ENCODE assay signal across 30 cellular contexts in the genomic region with DNA sequence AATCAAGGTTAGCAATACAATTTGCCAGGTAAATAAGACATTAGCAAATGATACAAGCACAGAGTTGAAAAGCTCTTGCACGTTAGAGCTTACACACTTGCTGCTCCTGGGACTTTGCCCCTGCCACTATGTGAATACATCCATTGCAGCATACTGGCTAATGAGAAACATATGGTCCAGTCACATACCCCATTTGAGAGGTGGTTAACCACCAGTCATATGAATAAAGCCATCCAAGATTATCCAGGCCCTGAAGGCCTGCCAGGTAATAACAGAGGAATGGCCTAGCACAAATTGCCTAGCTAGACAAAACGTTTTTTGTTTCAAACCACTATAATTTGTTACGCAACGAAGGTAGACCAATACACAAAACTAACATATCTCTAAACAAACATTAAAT. TPM values are rescaled to one million over a fixed set of nuclear protein-coding genes. Genes with fewer than 3 reads are reported as not detected.
DNase-seq lines count a peak whose midpoint lies in the region; ATAC-seq and TF ChIP-seq lines count a peak whose summit lies in the region.
"Had no signal": no experiment of that assay in that cellular context is flagged by ENCODE, and none has a peak within 500 bp of the region (broad histone marks: within the 10 kb centered on the region; RNA-seq: fewer than 3 reads in every experiment).

No MANE protein-coding gene starts in this region.

- H3K9me2 ChIP-seq in SK-N-SH, result no peaks in the 10 kb centered on the region

- peak overlapping the region in 1 of 2 experiments; percentile 31; a peak in 1 of 4 replicates for H3K27ac ChIP-seq in SK-N-SH (ENCODE audit: low read depth in 2 of 2, low read length in 1 of 2)
- no peak overlapping the region for H3K27ac ChIP-seq in gastrocnemius medialis
- H3K27ac ChIP-seq: BLaER1 treated with 17β-estradiol and CSF1 and Interleukin-3, amounts not matched to agents 10 nM and 100 nM; dorsolateral prefrontal cortex; lower lobe of right lung; SJCRH30; tibial nerve had no signal

- no peak for TF ChIP-seq RAD21 in SK-N-SH (IDR thresholded peaks at IDR 0.05; ENCODE audit: low read length)

- CTCF ChIA-PET in SK-N-SH (lab: Yijun Ruan, JAX), result interaction anchor here (1.1 to 1.3 kb wide), 2 partner anchors 8 to 10 kb away, joined by 3 read pairs; no protein-coding TSS in a partner anchor

- H3K4me3 ChIP-seq in BE2C (ENCODE audit: low read depth, low read length), result no peak overlapping the region
- no peak overlapping the region for H3K4me3 ChIP-seq in HFF-Myc (replicated peaks; ENCODE audit: low read depth, low read length)
- no peak overlapping the region for H3K4me3 ChIP-seq in SK-N-SH (ENCODE audit: low read depth in 2 of 2, low read length in 1 of 2)
- no peak overlapping the region for H3K4me3 ChIP-seq in fibroblast of mammary gland (ENCODE audit: control insufficient read depth, low read depth, low read length)
- no peak overlapping the region for H3K4me3 ChIP-seq in gastrocnemius medialis
- H3K4me3 ChIP-seq: BLaER1 treated with 17β-estradiol and CSF1 and Interleukin-3, amounts not matched to agents 10 nM and 100 nM; dorsolateral prefrontal cortex; lower lobe of right lung; mucosa of descending colon; SJCRH30; tibial nerve had no signal

- TF ChIP-seq CTCF in BE2C (IDR thresholded peaks at IDR 0.05; ENCODE audit: low read depth, low read length) (no peak), HFF-Myc (IDR thresholded peaks at IDR 0.05; ENCODE audit: low read depth, low read length, missing control alignments) (no peak), SK-N-SH (IDR thresholded peaks at IDR 0.05) (no peak), fibroblast of mammary gland (conservative IDR thresholded peaks at IDR 0.05; ENCODE audit: control insufficient read depth, insufficient read depth, low read depth, low read length) (no peak), gastrocnemius medialis (IDR thresholded peaks at IDR 0.05 in 4 of 5, conservative IDR thresholded peaks at IDR 0.05 in 1 of 5) (no peak)

- DNase-seq in BE2C (peak; percentile 11), HFF-Myc (ENCODE audit: extremely low read depth, low read depth) (peak; percentile 7), SK-N-SH (peak; percentile 6), fibroblast of mammary gland (ENCODE audit: low read depth) (peak; percentile 33), NCI-H1105 treated with DMSO at 0.1 percent for 48 hours (lab: John Stamatoyannopoulos, UW) (no peak), ureter (ENCODE audit: low spot score) (no peak), gastrocnemius medialis (no peak)
- DNase-seq in activated effector memory CD4-positive, alpha-beta T cell treated with Interleukin-2 at 50 U/mL for 16 hours, result no peak
- DNase-seq: activated CD4-positive, alpha-beta memory T cell treated with anti-CD3 and anti-CD28 coated beads for 36 hours; activated CD4-positive, CD25-positive, alpha-beta regulatory T cell treated with anti-CD3 and anti-CD28 coated beads, Interleukin-2, amount 50 U/mL, for 72 hours; activated CD8-positive, alpha-beta memory T cell treated with anti-CD3 and anti-CD28 coated beads, Interleukin-2, amount 50 U/mL, for 4 hours; anterior cingulate cortex; DMS79; dorsolateral prefrontal cortex; GOT3; head of caudate nucleus; lower lobe of right lung; mucosa of descending colon; NCI-H2029; NCI-H2227 treated with DMSO at 0.1 percent for 48 hours; NCI-H526 treated with DMSO at 0.1 percent for 48 hours; SJCRH30; T-helper 17 cell had no signal

- H3K4me2 ChIP-seq in SK-N-SH, result no peak overlapping the region
- H3K4me2 ChIP-seq: BLaER1 treated with 17β-estradiol and CSF1 and Interleukin-3, amounts not matched to agents 10 nM and 100 nM had no signal

- ATAC-seq in gastrocnemius medialis, result no peak
- ATAC-seq: activated naive CD4-positive, alpha-beta T cell treated with anti-CD3 and anti-CD28 coated beads, Interleukin-2, amount 50 U/mL, for 72 hours; lower lobe of right lung; mucosa of descending colon; T-helper 17 cell had no signal

- POLR2A ChIA-PET in SK-N-SH (lab: Yijun Ruan, JAX), result no interaction called here

- H3F3A ChIP-seq in SK-N-SH (replicated peaks; ENCODE audit: insufficient read depth), result no peaks in the 10 kb centered on the region

- H3K27me3 ChIP-seq in BE2C (no peaks in the 10 kb centered on the region), SK-N-SH (ENCODE audit: insufficient read depth) (no peaks in the 10 kb centered on the region), gastrocnemius medialis (no peaks in the 10 kb centered on the region)
- H3K27me3 ChIP-seq: BLaER1 treated with 17β-estradiol and CSF1 and Interleukin-3, amounts not matched to agents 10 nM and 100 nM; dorsolateral prefrontal cortex; SJCRH30; tibial nerve had no signal

- H4K20me1 ChIP-seq in SK-N-SH (ENCODE audit: insufficient read depth), result no peaks in the 10 kb centered on the region
- H4K20me1 ChIP-seq: BLaER1 treated with 17β-estradiol and CSF1 and Interleukin-3, amounts not matched to agents 10 nM and 100 nM had no signal

- in situ Hi-C loops in gastrocnemius medialis (cut with MboI; ENCODE audit: low sequenced_read_pairs in 4 of 4), result no loop called here

- no peak overlapping the region for H3K9ac ChIP-seq in SK-N-SH
- H3K9ac ChIP-seq: BLaER1 treated with 17β-estradiol and CSF1 and Interleukin-3, amounts not matched to agents 10 nM and 100 nM had no signal

- intact Hi-C loops in gastrocnemius medialis (cut with DNase I; ENCODE audit: low total_unique reads), result no loop called here

- no peak overlapping the region for H2AFZ ChIP-seq in SK-N-SH (ENCODE audit: low read depth)

- no peaks in the 10 kb centered on the region for H3K9me3 ChIP-seq in BE2C
- no peaks in the 10 kb centered on the region for H3K9me3 ChIP-seq in SK-N-SH
- H3K9me3 ChIP-seq in gastrocnemius medialis, result peaks cover 0 to 5% (median 0%) of the 10 kb centered on the region in 3 donors
- H3K9me3 ChIP-seq: BLaER1 treated with 17β-estradiol and CSF1 and Interleukin-3, amounts not matched to agents 10 nM and 100 nM; lower lobe of right lung; mucosa of descending colon; SJCRH30 had no signal

- WGBS in SK-N-SH (ENCODE audit: low lambda C conversion rate), result 45% methylated on average over 4 of the region's 4 CpGs

- no peak for TF ChIP-seq EP300 in SK-N-SH (IDR thresholded peaks at IDR 0.05; ENCODE audit: borderline replicate concordance in 1 of 2, low read depth in 1 of 2, low read length in 1 of 2)

- H3K36me3 ChIP-seq in BE2C (no peaks in the 10 kb centered on the region), SK-N-SH (replicated peaks in 1 of 2; ENCODE audit: control insufficient read depth in 1 of 2, insufficient read depth in 2 of 2, low read length in 1 of 2) (no peaks in the 10 kb centered on the region), gastrocnemius medialis (no peaks in the 10 kb centered on the region)
- H3K36me3 ChIP-seq: BLaER1 treated with 17β-estradiol and CSF1 and Interleukin-3, amounts not matched to agents 10 nM and 100 nM; lower lobe of right lung; SJCRH30; tibial nerve had no signal

- TF ChIP-seq POLR2A in gastrocnemius medialis (IDR thresholded peaks at IDR 0.05), result no peak

- H3K79me2 ChIP-seq in SK-N-SH (ENCODE audit: insufficient read depth), result no peaks in the 10 kb centered on the region

- H3K4me1 ChIP-seq in BE2C (no peaks in the 10 kb centered on the region), SK-N-SH (ENCODE audit: control insufficient read depth in 1 of 2, insufficient read depth in 2 of 2, low read depth in 1 of 2, low read length in 1 of 2) (no peaks in the 10 kb centered on the region; a peak in 1 of 4 replicates), gastrocnemius medialis (no peaks in the 10 kb centered on the region)
- H3K4me1 ChIP-seq: BLaER1 treated with 17β-estradiol and CSF1 and Interleukin-3, amounts not matched to agents 10 nM and 100 nM; lower lobe of right lung; SJCRH30; tibial nerve had no signal

TF ChIP-seq in SK-N-SH, 30 proteins besides CTCF, POLR2A, EP300 and RAD21:
- TF ChIP-seq ELF1 (IDR thresholded peaks at IDR 0.05) (no peak), EZH2phosphoT487 (IDR thresholded peaks at IDR 0.05; ENCODE audit: borderline replicate concordance, low read depth) (no peak), FOSL2 (IDR thresholded peaks at IDR 0.05; ENCODE audit: borderline replicate concordance, low read depth) (no peak), RCOR1 (IDR thresholded peaks at IDR 0.05; ENCODE audit: low read length) (0 out of 2 replicates have a peak, but pooled peaks have one; percentile 17), TCF12 (IDR thresholded peaks at IDR 0.05) (peak; percentile 82), NFIC (IDR thresholded peaks at IDR 0.05; ENCODE audit: borderline replicate concordance) (no peak)
- TF ChIP-seq, protein P1, sequence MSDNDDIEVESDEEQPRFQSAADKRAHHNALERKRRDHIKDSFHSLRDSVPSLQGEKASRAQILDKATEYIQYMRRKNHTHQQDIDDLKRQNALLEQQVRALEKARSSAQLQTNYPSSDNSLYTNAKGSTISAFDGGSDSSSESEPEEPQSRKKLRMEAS (IDR thresholded peaks at IDR 0.05; ENCODE audit: low read depth), result no peak

RNA-seq across cellular contexts. Expression of gene FTMT, which starts 45.8 kb away (rescaled TPM):
- not detected for polyA plus RNA-seq in BE2C (2012; ENCODE audit: insufficient read depth, insufficient read length, low read depth)
- not detected in 2 replicates for polyA plus RNA-seq in SK-N-SH (2012; rRNA removed)
- polyA plus RNA-seq in SK-N-SH (2012; cell fraction: cytosol; rRNA removed), result not detected in 2 replicates
- not detected in 2 replicates for polyA plus RNA-seq in SK-N-SH (2012; cell fraction: nucleus; rRNA removed)
- total RNA-seq in ureter (not detected), gastrocnemius medialis (not detected)
- total RNA-seq: activated CD4-positive, alpha-beta memory T cell treated with anti-CD3 and anti-CD28 coated beads for 36 hours; activated naive CD4-positive, alpha-beta T cell treated with anti-CD3 and anti-CD28 coated beads, Interleukin-2, amount 50 U/mL, for 72 hours; dorsolateral prefrontal cortex; kidney epithelial cell; lower lobe of right lung; MCF 10A; mucosa of descending colon; osteocyte; SJCRH30; skeletal muscle tissue; T-helper 17 cell; tibial nerve had no signal

Comparison
In these comparisons a context has a peak if more than half of its experiments do, and no peak if none do; other contexts are left out.
1. DNase-seq: peak in BE2C (single experiment), HFF-Myc (single experiment), SK-N-SH (single experiment) and fibroblast of mammary gland (single experiment); none in activated effector memory CD4-positive, alpha-beta T cell treated with Interleukin-2 at 50 U/mL for 16 hours (single experiment), NCI-H1105 treated with DMSO at 0.1 percent for 48 hours (single experiment), ureter (single experiment) and gastrocnemius medialis (0 of 2).